ENCODE assay signal across 14 cellular contexts in genomic region chr22:47736166-47737034, GRCh38.
DNase-seq lines count a peak whose midpoint lies in the region; ATAC-seq and TF ChIP-seq lines count a peak whose summit lies in the region.
"Had no signal": no experiment of that assay in that cellular context is flagged by ENCODE, and none has a peak within 500 bp of the region (broad histone marks: within the 10 kb centered on the region; RNA-seq: fewer than 3 reads in every experiment).

No MANE protein-coding gene starts in this region.

- H2AFZ ChIP-seq in OCI-LY7 (ENCODE audit: low read length): no peak overlapping the region

- H3K4me3 Mint-ChIP-seq in HFFc6: no peak overlapping the region
- H3K4me3 Mint-ChIP-seq: CD4-positive, alpha-beta memory T cell had no signal

- H3K79me2 ChIP-seq in OCI-LY7 (ENCODE audit: insufficient read depth, low read depth, low read length): no peaks in the 10 kb centered on the region

- H4K20me1 ChIP-seq in OCI-LY7 (ENCODE audit: insufficient read depth, low read length): no peaks in the 10 kb centered on the region

- H3K4me2 ChIP-seq in OCI-LY7 (ENCODE audit: low read length): no peak overlapping the region

- TF ChIP-seq RAD21 in Ishikawa (IDR thresholded peaks at IDR 0.05; ENCODE audit: low read depth): no peak

- no peaks in the 10 kb centered on the region for H3K9me2 ChIP-seq in OCI-LY7 (ENCODE audit: insufficient read depth, low read length)

- H3K27ac Mint-ChIP-seq in HFFc6: no peak overlapping the region
- H3K27ac Mint-ChIP-seq: CD4-positive, alpha-beta memory T cell had no signal

- H3K9me3 ChIP-seq in OCI-LY7 (ENCODE audit: low read length): no peaks in the 10 kb centered on the region
- H3K9me3 ChIP-seq: SJSA1 had no signal

- H3K36me3 ChIP-seq in OCI-LY7 (ENCODE audit: insufficient read depth, low read length): no peaks in the 10 kb centered on the region
- H3K36me3 ChIP-seq: BE2C, SJSA1 had no signal

- TF ChIP-seq CTCF in foreskin keratinocyte (conservative IDR thresholded peaks at IDR 0.05): no peak
- no peak for TF ChIP-seq CTCF in OCI-LY7 (conservative IDR thresholded peaks at IDR 0.05; ENCODE audit: low read length)
- TF ChIP-seq CTCF in HFFc6 (IDR thresholded peaks at IDR 0.05): no peak

- H3K27me3 Mint-ChIP-seq in HFFc6 (ENCODE audit: insufficient read depth): no peaks in the 10 kb centered on the region; the same call in 1 of the 2 replicates

- no peaks in the 10 kb centered on the region for H3K4me1 Mint-ChIP-seq in HFFc6 (ENCODE audit: low read depth)
- H3K4me1 Mint-ChIP-seq: CD4-positive, alpha-beta memory T cell had no signal

- intact Hi-C loops in OCI-LY7 (cut with micrococcal nuclease; ENCODE audit: unreplicated experiment): no loop called here

- H3K4me1 ChIP-seq in foreskin keratinocyte (peaks cover 6% of the 10 kb centered on the region), OCI-LY7 (ENCODE audit: insufficient read depth, low read length, poor library complexity, severe bottlenecking) (no peaks in the 10 kb centered on the region)
- H3K4me1 ChIP-seq: BE2C, SJSA1 had no signal

- CTCF ChIA-PET in OCI-LY7 (lab: Charles Lee; ENCODE audit: unreplicated experiment): no interaction called here

- no TSS peak for BruUV-seq in OCI-LY7 (replicated peaks; lab: Mats Ljungman, UMichigan)

- POLR2A ChIA-PET in OCI-LY7 (lab: Charles Lee): no interaction called here

- DNase-seq in RPMI7951 (ENCODE audit: low read depth): peak; percentile 11
- peak; percentile 30 to 69 for DNase-seq in foreskin keratinocyte
- DNase-seq in OCI-LY7 (ENCODE audit: low spot score): no peak
- no peak for DNase-seq in DMS53 treated with DMSO at 0.1 percent for 48 hours (lab: John Stamatoyannopoulos, UW; ENCODE audit: unreplicated experiment)
- DNase-seq in HFFc6: no peak
- DNase-seq: BE2C; CD4-positive, alpha-beta memory T cell; DMS79; NCI-H226; NCI-H526 had no signal

- TF ChIP-seq EP300 in Ishikawa (IDR thresholded peaks at IDR 0.05; ENCODE audit: borderline replicate concordance): no peak

- peaks cover 5% of the 10 kb centered on the region; the same call in 1 of the 2 replicates for H3K36me3 Mint-ChIP-seq in HFFc6 (ENCODE audit: low read depth)
- H3K36me3 Mint-ChIP-seq: CD4-positive, alpha-beta memory T cell had no signal

- H3K27me3 ChIP-seq in foreskin keratinocyte: no peaks in the 10 kb centered on the region
- H3K27me3 ChIP-seq: BE2C had no signal

- peak; percentile 87 for ATAC-seq in foreskin keratinocyte
- ATAC-seq in activated CD4-positive, CD25-positive, alpha-beta regulatory T cell treated with anti-CD3 and anti-CD28 coated beads, Interleukin-2, amount 50 U/mL, for 24 hours: no peak
- ATAC-seq: K562 had no signal

- H3K9me3 Mint-ChIP-seq in HFFc6: peaks cover 38% of the 10 kb centered on the region

- no peak overlapping the region for H3K4me3 ChIP-seq in OCI-LY7 (ENCODE audit: low read depth, low read length, poor library complexity, severe bottlenecking)
- H3K4me3 ChIP-seq: K562, SJSA1 had no signal

- H3K27ac ChIP-seq in foreskin keratinocyte (no peak overlapping the region), OCI-LY7 (ENCODE audit: low read depth, low read length, poor library complexity, severe bottlenecking) (no peak overlapping the region)
- H3K27ac ChIP-seq: SJSA1 had no signal

TF ChIP-seq in Ishikawa, 13 proteins besides CTCF, POLR2A, EP300 and RAD21:
- TF ChIP-seq NFIC (IDR thresholded peaks at IDR 0.05): 0 out of 2 replicates have a peak, but pooled peaks have one; percentile 15
- TF ChIP-seq CEBPB (IDR thresholded peaks at IDR 0.05): no peak
TF ChIP-seq in Ishikawa: peak in this region for 1.

Comparison
In these comparisons a context has a peak if more than half of its experiments do, and no peak if none do; other contexts are left out.
1. DNase-seq: peak in RPMI7951 (single experiment) and foreskin keratinocyte (2 of 2); none in OCI-LY7 (single experiment), DMS53 treated with DMSO at 0.1 percent for 48 hours (single experiment) and HFFc6 (single experiment).